In the genomic region with DNA sequence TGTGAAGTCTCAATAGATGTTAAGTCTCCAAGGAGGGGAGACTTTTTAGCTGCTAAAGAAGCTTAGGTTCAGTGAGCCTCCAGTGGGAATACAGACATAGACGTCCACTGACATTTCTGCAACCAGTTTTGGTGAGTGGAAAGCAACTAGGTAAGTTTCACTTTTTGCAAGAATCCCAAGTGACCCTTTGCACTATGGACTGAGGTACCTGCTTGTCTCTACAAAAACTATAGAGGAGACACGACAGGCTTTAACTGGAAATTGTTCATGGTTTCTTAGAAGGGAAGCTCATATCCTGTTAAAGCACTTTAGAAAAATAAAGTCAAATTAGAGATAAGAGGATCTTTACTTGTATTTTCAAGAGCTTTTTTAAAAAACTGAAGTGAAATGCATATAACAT, we compare ENCODE assay signal across 24 cellular contexts. TPM values are rescaled to one million over a fixed set of nuclear protein-coding genes. Genes with fewer than 3 reads are reported as not detected.
DNase-seq lines count a peak whose midpoint lies in the region; ATAC-seq, FAIRE-seq and TF ChIP-seq lines count a peak whose summit lies in the region.
"Had no signal": no experiment of that assay in that cellular context is flagged by ENCODE, and none has a peak within 500 bp of the region (broad histone marks: within the 10 kb centered on the region; RNA-seq: fewer than 3 reads in every experiment).

No MANE protein-coding gene starts in this region.

- peaks cover 46% of the 10 kb centered on the region for H3K4me1 ChIP-seq in keratinocyte (ENCODE audit: control insufficient read depth, extremely low read depth, insufficient read depth, low read length)
- H3K4me1 ChIP-seq: prostate gland had no signal

- H3K4me1 Mint-ChIP-seq in activated CD4-positive, alpha-beta T cell treated with anti-CD3 and anti-CD28 coated beads, Interleukin-2, amount 10 ng/mL, durations not matched to agents 7 days and 5 days, result peaks cover 66% of the 10 kb centered on the region
- H3K4me1 Mint-ChIP-seq in CD4-positive, alpha-beta T cell (ENCODE audit: low read depth), result peaks cover 75% of the 10 kb centered on the region
- peaks cover 67% of the 10 kb centered on the region for H3K4me1 Mint-ChIP-seq in activated T-helper 1 cell treated with anti-CD3 and anti-CD28 coated beads, Interleukin-12 subunit alpha, Interleukin-12 subunit beta, Interleukin-2, Interleukin-4 antibody, amounts not matched to agents 30 ng/mL and 10 ng/mL and 1 ng/mL, durations not matched to agents 14 hours and 24 hours and 36 hours (ENCODE audit: low read depth)

- peak overlapping the region; percentile 77 for H3K27ac Mint-ChIP-seq in activated CD4-positive, alpha-beta T cell treated with anti-CD3 and anti-CD28 coated beads, Interleukin-2, amount 10 ng/mL, durations not matched to agents 7 days and 5 days
- peak overlapping the region; percentile 1 for H3K27ac Mint-ChIP-seq in CD4-positive, alpha-beta T cell
- H3K27ac Mint-ChIP-seq in activated T-helper 1 cell treated with anti-CD3 and anti-CD28 coated beads, Interleukin-12 subunit alpha, Interleukin-12 subunit beta, Interleukin-2, Interleukin-4 antibody, amounts not matched to agents 30 ng/mL and 10 ng/mL and 1 ng/mL, durations not matched to agents 14 hours and 24 hours and 36 hours, result peak overlapping the region; percentile 79
- H3K27ac Mint-ChIP-seq: mesothelial cell of epicardium had no signal

- H3K79me2 ChIP-seq in keratinocyte (ENCODE audit: control insufficient read depth, insufficient read depth, low read length), result peaks cover 59% of the 10 kb centered on the region

- H3K27me3 ChIP-seq in CD4-positive, alpha-beta T cell (ENCODE audit: control insufficient read depth, insufficient read depth, low read length), result no peaks in the 10 kb centered on the region
- no peaks in the 10 kb centered on the region for H3K27me3 ChIP-seq in keratinocyte (ENCODE audit: control insufficient read depth, extremely low read depth, insufficient read depth, low read length)
- H3K27me3 ChIP-seq: transverse colon had no signal

- dilution Hi-C loops in keratinocyte (cut with MboI; ENCODE audit: extremely low pct_ligation_motif_present, low sequenced_read_pairs), result no loop called here

- POLR2A ChIA-PET in activated CD4-positive, alpha-beta T cell treated with anti-CD3 and anti-CD28 coated beads, Interleukin-2, amount 10 ng/mL, durations not matched to agents 7 days and 5 days (lab: Charles Lee), result interaction anchor here (0.7 kb wide), 1 partner anchor 13 kb away, joined by 4 read pairs; no protein-coding TSS in a partner anchor
- POLR2A ChIA-PET in CD4-positive, alpha-beta T cell (lab: Charles Lee), result interaction anchor here (0.8 kb wide), 1 partner anchor 23 kb away, joined by 4 read pairs; no protein-coding TSS in a partner anchor

- H3K27ac ChIP-seq in CD4-positive, alpha-beta T cell (ENCODE audit: low read depth, low read length), result no peak overlapping the region
- H3K27ac ChIP-seq in keratinocyte (ENCODE audit: control insufficient read depth, insufficient read depth, low read length), result peak overlapping the region; percentile 62
- H3K27ac ChIP-seq: prostate gland, transverse colon had no signal

- H3K36me3 ChIP-seq in keratinocyte (ENCODE audit: control insufficient read depth in 2 of 2, extremely low read depth in 1 of 2, insufficient read depth in 2 of 2, low read length in 2 of 2), result no peaks in the 10 kb centered on the region
- H3K36me3 ChIP-seq: prostate gland, transverse colon had no signal

- peaks cover 5% of the 10 kb centered on the region for H3K9me1 ChIP-seq in keratinocyte (ENCODE audit: control insufficient read depth, extremely low read depth, insufficient read depth, low read length)

- intact Hi-C loops in CD4-positive, alpha-beta T cell (cut with DNase I, micrococcal nuclease), result no loop called here
- intact Hi-C loops in activated T-helper 1 cell treated with anti-CD3 and anti-CD28 coated beads, Interleukin-12 subunit alpha, Interleukin-12 subunit beta, Interleukin-2, Interleukin-4 antibody, amounts not matched to agents 30 ng/mL and 10 ng/mL and 1 ng/mL, durations not matched to agents 14 hours and 24 hours and 36 hours (cut with micrococcal nuclease), result loop anchor here (2.0 to 10.0 kb wide), 3 partner anchors 15 to 51 kb away; a partner anchor contains a TSS

- no peak for FAIRE-seq in keratinocyte (lab: Jason Lieb, UNC)
- FAIRE-seq: A204.1, G401.6 had no signal

- TF ChIP-seq CTCF in CD4-positive, alpha-beta T cell (IDR thresholded peaks at IDR 0.05), result no peak
- no peak for TF ChIP-seq CTCF in keratinocyte (optimal IDR thresholded peaks at IDR 0.05 in 1 of 3, IDR thresholded peaks at IDR 0.05 in 1 of 3, conservative IDR thresholded peaks at IDR 0.05 in 1 of 3; ENCODE audit: extremely low read depth in 1 of 3, insufficient read depth in 2 of 3, low read length in 3 of 3)

- DNase-seq in activated CD4-positive, alpha-beta T cell treated with anti-CD3 and anti-CD28 coated beads, Interleukin-2, amount 10 ng/mL, durations not matched to agents 7 days and 5 days, result peak; percentile 9
- no peak for DNase-seq in activated CD4-positive, alpha-beta T cell treated with anti-CD3 and anti-CD28 coated beads, Interleukin-2, amount 50 U/mL, for 48 hours
- no peak for DNase-seq in CD4-positive, alpha-beta T cell
- DNase-seq in activated T-helper 1 cell treated with anti-CD3 and anti-CD28 coated beads, Interleukin-12 subunit alpha, Interleukin-12 subunit beta, Interleukin-2, Interleukin-4 antibody, amounts not matched to agents 30 ng/mL and 10 ng/mL and 1 ng/mL, durations not matched to agents 14 hours and 24 hours and 36 hours (ENCODE audit: low spot score), result no peak
- DNase-seq in keratinocyte (ENCODE audit: low read depth, low spot score) (no peak), NCI-H1092 treated with DMSO at 0.1 percent for 48 hours (lab: John Stamatoyannopoulos, UW) (no peak)
- DNase-seq: activated CD4-positive, CD25-positive, alpha-beta regulatory T cell; cerebellar nuclear complex; DMS 273 treated with DMSO at 0.1 percent for 48 hours; effector memory CD4-positive, alpha-beta T cell; hippocampal formation; KBM-7; NCI-H2081; NCI-H524 treated with DMSO at 0.1 percent for 48 hours; stimulated activated naive CD4-positive, alpha-beta T cell; transverse colon had no signal

- H4K20me1 ChIP-seq in keratinocyte (ENCODE audit: control insufficient read depth, extremely low read depth, insufficient read depth, low read length), result peaks cover 8% of the 10 kb centered on the region

- H3K9me3 Mint-ChIP-seq in activated CD4-positive, alpha-beta T cell treated with anti-CD3 and anti-CD28 coated beads, Interleukin-2, amount 10 ng/mL, durations not matched to agents 7 days and 5 days, result no peaks in the 10 kb centered on the region
- H3K9me3 Mint-ChIP-seq in CD4-positive, alpha-beta T cell, result no peaks in the 10 kb centered on the region
- no peaks in the 10 kb centered on the region for H3K9me3 Mint-ChIP-seq in activated T-helper 1 cell treated with anti-CD3 and anti-CD28 coated beads, Interleukin-12 subunit alpha, Interleukin-12 subunit beta, Interleukin-2, Interleukin-4 antibody, amounts not matched to agents 30 ng/mL and 10 ng/mL and 1 ng/mL, durations not matched to agents 14 hours and 24 hours and 36 hours
- H3K9me3 Mint-ChIP-seq: mesothelial cell of epicardium, neural crest cell had no signal

- CTCF ChIA-PET in activated CD4-positive, alpha-beta T cell treated with anti-CD3 and anti-CD28 coated beads, Interleukin-2, amount 10 ng/mL, durations not matched to agents 7 days and 5 days (lab: Charles Lee), result interaction anchor here (0.7 to 2.2 kb wide), 6 partner anchors 16 to 68 kb away, joined by 3 to 10 read pairs (median 4); no protein-coding TSS in a partner anchor
- CTCF ChIA-PET in CD4-positive, alpha-beta T cell (lab: Charles Lee), result interaction anchor here (0.6 to 1.1 kb wide), 3 partner anchors 13 to 54 kb away, joined by 3 read pairs; no protein-coding TSS in a partner anchor

- H3K9me3 ChIP-seq in CD4-positive, alpha-beta T cell (ENCODE audit: control insufficient read depth, low read length), result no peaks in the 10 kb centered on the region
- H3K9me3 ChIP-seq in keratinocyte (ENCODE audit: control insufficient read depth, low read depth, low read length), result no peaks in the 10 kb centered on the region
- H3K9me3 ChIP-seq: prostate gland, transverse colon had no signal

- no peak overlapping the region for H3K9ac ChIP-seq in keratinocyte (ENCODE audit: control insufficient read depth, extremely low read depth, insufficient read depth, low read length)

- no peak for ATAC-seq in CD4-positive, alpha-beta T cell (ENCODE audit: poor library complexity)
- ATAC-seq in HG02623 (IDR thresholded peaks at IDR 0.05; ENCODE audit: unreplicated experiment), result no peak
- ATAC-seq in GM21390 (IDR thresholded peaks at IDR 0.05; ENCODE audit: unreplicated experiment), result no peak

- H3K27me3 Mint-ChIP-seq in activated CD4-positive, alpha-beta T cell treated with anti-CD3 and anti-CD28 coated beads, Interleukin-2, amount 10 ng/mL, durations not matched to agents 7 days and 5 days, result no peaks in the 10 kb centered on the region
- no peaks in the 10 kb centered on the region for H3K27me3 Mint-ChIP-seq in CD4-positive, alpha-beta T cell
- no peaks in the 10 kb centered on the region for H3K27me3 Mint-ChIP-seq in activated T-helper 1 cell treated with anti-CD3 and anti-CD28 coated beads, Interleukin-12 subunit alpha, Interleukin-12 subunit beta, Interleukin-2, Interleukin-4 antibody, amounts not matched to agents 30 ng/mL and 10 ng/mL and 1 ng/mL, durations not matched to agents 14 hours and 24 hours and 36 hours (ENCODE audit: insufficient read depth)

- H2AFZ ChIP-seq in keratinocyte (ENCODE audit: control insufficient read depth, low read length), result no peak overlapping the region

- H3K4me2 ChIP-seq in keratinocyte (ENCODE audit: control insufficient read depth, extremely low read depth, insufficient read depth, low read depth, low read length), result peak overlapping the region; percentile 85

- peak overlapping the region in 2 of 3 experiments; percentile 52 to 58 for H3K4me3 ChIP-seq in keratinocyte (ENCODE audit: control insufficient read depth in 2 of 3, extremely low read depth in 1 of 3, insufficient read depth in 2 of 3, low read depth in 1 of 3, low read length in 3 of 3)
- H3K4me3 ChIP-seq: prostate gland, transverse colon had no signal

- H3K4me3 Mint-ChIP-seq in activated CD4-positive, alpha-beta T cell treated with anti-CD3 and anti-CD28 coated beads, Interleukin-2, amount 10 ng/mL, durations not matched to agents 7 days and 5 days, result peak overlapping the region; percentile 13
- H3K4me3 Mint-ChIP-seq in CD4-positive, alpha-beta T cell, result no peak overlapping the region
- peak overlapping the region; percentile 48 for H3K4me3 Mint-ChIP-seq in activated T-helper 1 cell treated with anti-CD3 and anti-CD28 coated beads, Interleukin-12 subunit alpha, Interleukin-12 subunit beta, Interleukin-2, Interleukin-4 antibody, amounts not matched to agents 30 ng/mL and 10 ng/mL and 1 ng/mL, durations not matched to agents 14 hours and 24 hours and 36 hours
- H3K4me3 Mint-ChIP-seq: mesothelial cell of epicardium, neural crest cell had no signal

- peaks cover 27% of the 10 kb centered on the region for H3K36me3 Mint-ChIP-seq in activated CD4-positive, alpha-beta T cell treated with anti-CD3 and anti-CD28 coated beads, Interleukin-2, amount 10 ng/mL, durations not matched to agents 7 days and 5 days (ENCODE audit: low read depth)
- peaks cover 43% of the 10 kb centered on the region for H3K36me3 Mint-ChIP-seq in CD4-positive, alpha-beta T cell (ENCODE audit: low read depth)
- peaks cover 5% of the 10 kb centered on the region for H3K36me3 Mint-ChIP-seq in activated T-helper 1 cell treated with anti-CD3 and anti-CD28 coated beads, Interleukin-12 subunit alpha, Interleukin-12 subunit beta, Interleukin-2, Interleukin-4 antibody, amounts not matched to agents 30 ng/mL and 10 ng/mL and 1 ng/mL, durations not matched to agents 14 hours and 24 hours and 36 hours (ENCODE audit: low read depth)

RNA-seq across cellular contexts. Expression of a gene that starts 38.6 kb away (rescaled TPM):
- total RNA-seq in activated CD4-positive, alpha-beta T cell treated with anti-CD3 and anti-CD28 coated beads, Interleukin-2, amount 10 ng/mL, durations not matched to agents 7 days and 5 days, result 10 to 100 TPM; 42.4 to 44.6 TPM
- total RNA-seq in CD4-positive, alpha-beta T cell, result 10 to 100 TPM; 28.8 to 30.9 TPM
- total RNA-seq in activated T-helper 1 cell treated with anti-CD3 and anti-CD28 coated beads, Interleukin-12 subunit alpha, Interleukin-12 subunit beta, Interleukin-2, Interleukin-4 antibody, amounts not matched to agents 30 ng/mL and 10 ng/mL and 1 ng/mL, durations not matched to agents 14 hours and 24 hours and 36 hours, result 46.7 TPM in 2 replicates
- 14.7 to 27.0 TPM (median 17.4 TPM) in 3 replicates for polyA plus RNA-seq in keratinocyte
- 9.5 TPM for polyA plus RNA-seq in keratinocyte (2011; ENCODE audit: low read depth)
- 17.5 and 18.3 TPM in 2 replicates for polyA plus RNA-seq in keratinocyte (2011; cell fraction: cytosol; rRNA removed)
- 51.6 and 59.4 TPM in 2 replicates for polyA plus RNA-seq in keratinocyte (2011; cell fraction: nucleus; rRNA removed)
- 18.5 and 35.6 TPM in 2 replicates for polyA plus RNA-seq in keratinocyte (2012; ENCODE audit: low replicate concordance)
- polyA minus RNA-seq in keratinocyte, result 46.2 to 106 TPM (median 67.6 TPM) in 3 replicates
- 27.8 TPM for polyA minus RNA-seq in keratinocyte (2011; cell fraction: cytosol; rRNA and poly(A)+ RNA removed)
- 62.0 and 97.2 TPM in 2 replicates for polyA minus RNA-seq in keratinocyte (2011; cell fraction: nucleus; rRNA and poly(A)+ RNA removed)

RNA-seq across cellular contexts. Expression of a gene that starts 42.6 kb away (rescaled TPM):
- not detected for total RNA-seq in activated CD4-positive, alpha-beta T cell treated with anti-CD3 and anti-CD28 coated beads, Interleukin-2, amount 10 ng/mL, durations not matched to agents 7 days and 5 days
- not detected for total RNA-seq in CD4-positive, alpha-beta T cell
- total RNA-seq in activated T-helper 1 cell treated with anti-CD3 and anti-CD28 coated beads, Interleukin-12 subunit alpha, Interleukin-12 subunit beta, Interleukin-2, Interleukin-4 antibody, amounts not matched to agents 30 ng/mL and 10 ng/mL and 1 ng/mL, durations not matched to agents 14 hours and 24 hours and 36 hours, result 0.17 and 0.44 TPM in 2 replicates
- polyA plus RNA-seq in keratinocyte, result not detected in 3 replicates
- polyA plus RNA-seq in keratinocyte (2011; ENCODE audit: low read depth), result not detected
- polyA plus RNA-seq in keratinocyte (2011; cell fraction: cytosol; rRNA removed), result not detected in 2 replicates
- not detected in 2 replicates for polyA plus RNA-seq in keratinocyte (2011; cell fraction: nucleus; rRNA removed)
- not detected in 2 replicates for polyA plus RNA-seq in keratinocyte (2012; ENCODE audit: low replicate concordance)
- polyA minus RNA-seq in keratinocyte, result not detected in 3 replicates
- not detected for polyA minus RNA-seq in keratinocyte (2011; cell fraction: cytosol; rRNA and poly(A)+ RNA removed)
- not detected in 2 replicates for polyA minus RNA-seq in keratinocyte (2011; cell fraction: nucleus; rRNA and poly(A)+ RNA removed)
- total RNA-seq: mesothelial cell of epicardium, neural crest cell, prostate gland, transverse colon had no signal
- polyA plus RNA-seq: BJ had no signal

RNA-seq across cellular contexts. Expression of a gene that starts 57.8 kb away (rescaled TPM):
- total RNA-seq in activated CD4-positive, alpha-beta T cell treated with anti-CD3 and anti-CD28 coated beads, Interleukin-2, amount 10 ng/mL, durations not matched to agents 7 days and 5 days, result not detected
- not detected for total RNA-seq in CD4-positive, alpha-beta T cell
- 0.18 TPM in 1 of 2 replicates, not detected in the other for total RNA-seq in activated T-helper 1 cell treated with anti-CD3 and anti-CD28 coated beads, Interleukin-12 subunit alpha, Interleukin-12 subunit beta, Interleukin-2, Interleukin-4 antibody, amounts not matched to agents 30 ng/mL and 10 ng/mL and 1 ng/mL, durations not matched to agents 14 hours and 24 hours and 36 hours
- polyA plus RNA-seq in keratinocyte, result 0.10 to 0.42 TPM (median 0.26 TPM) in 3 replicates
- polyA plus RNA-seq in keratinocyte (2011; ENCODE audit: low read depth), result 0.77 TPM
- polyA plus RNA-seq in keratinocyte (2011; cell fraction: cytosol; rRNA removed), result 0.06 and 0.25 TPM in 2 replicates
- polyA plus RNA-seq in keratinocyte (2011; cell fraction: nucleus; rRNA removed), result 0.16 TPM in 1 of 2 replicates, not detected in the other
- polyA plus RNA-seq in keratinocyte (2012; ENCODE audit: low replicate concordance), result 0.08 and 1.5 TPM in 2 replicates
- 0.46 TPM in 1 of 3 replicates, not detected in the others for polyA minus RNA-seq in keratinocyte
- not detected for polyA minus RNA-seq in keratinocyte (2011; cell fraction: cytosol; rRNA and poly(A)+ RNA removed)
- not detected in 2 replicates for polyA minus RNA-seq in keratinocyte (2011; cell fraction: nucleus; rRNA and poly(A)+ RNA removed)
- total RNA-seq: transverse colon had no signal

Comparison
In these comparisons a context has a peak if more than half of its experiments do, and no peak if none do; other contexts are left out.
1. H3K27ac Mint-ChIP-seq: peak in every context shown above with its lines; median percentile 79 in activated T-helper 1 cell treated with anti-CD3 and anti-CD28 coated beads, Interleukin-12 subunit alpha, Interleukin-12 subunit beta, Interleukin-2, Interleukin-4 antibody, amounts not matched to agents 30 ng/mL and 10 ng/mL and 1 ng/mL, durations not matched to agents 14 hours and 24 hours and 36 hours; 77 in activated CD4-positive, alpha-beta T cell treated with anti-CD3 and anti-CD28 coated beads, Interleukin-2, amount 10 ng/mL, durations not matched to agents 7 days and 5 days; 1 in CD4-positive, alpha-beta T cell.